Comparison of ENCODE assay signal across 17 cellular contexts in genomic region chr20:35316086-35316485, GRCh38. TPM values are rescaled to one million over a fixed set of nuclear protein-coding genes. Genes with fewer than 3 reads are reported as not detected.
DNase-seq lines count a peak whose midpoint lies in the region; ATAC-seq, FAIRE-seq and TF ChIP-seq lines count a peak whose summit lies in the region.
"Had no signal": no experiment of that assay in that cellular context is flagged by ENCODE, and none has a peak within 500 bp of the region (broad histone marks: within the 10 kb centered on the region; RNA-seq: fewer than 3 reads in every experiment).

No MANE protein-coding gene starts in this region.

- H3K27me3 Mint-ChIP-seq in GM23338 (ENCODE audit: insufficient read depth, low read depth, poor library complexity), result peaks cover 5% of the 10 kb centered on the region
- H3K27me3 Mint-ChIP-seq in natural killer cell treated with Interleukin-12 subunit alpha and Interleukin-12 subunit beta and Interleukin-15 and Interleukin-18, amount 100 ng/mL, for 72 hours, result no peaks in the 10 kb centered on the region

- in situ Hi-C loops in Panc1 (cut with HindIII; ENCODE audit: low pct_unique_long_range_greater_than_20kb, low sequenced_read_pairs), result no loop called here

- H3K27ac Mint-ChIP-seq in GM23338, result peak overlapping the region; percentile 45; the same call in 1 of the 2 replicates
- peak overlapping the region; percentile 63 to 92 for H3K27ac Mint-ChIP-seq in natural killer cell treated with Interleukin-12 subunit alpha and Interleukin-12 subunit beta and Interleukin-15 and Interleukin-18, amount 100 ng/mL, for 72 hours
- H3K27ac Mint-ChIP-seq: neural progenitor cell had no signal

- H4K91ac ChIP-seq in H1 (replicated peaks; ENCODE audit: insufficient read length, low read length), result no peak overlapping the region

- H2BK20ac ChIP-seq in H1 (ENCODE audit: low read length), result no peak overlapping the region

- H3K79me2 ChIP-seq in GM23338 (replicated peaks; ENCODE audit: insufficient read depth) (no peaks in the 10 kb centered on the region), H1 (ENCODE audit: control insufficient read depth in 1 of 2, insufficient read depth in 2 of 2, low read length in 2 of 2) (no peaks in the 10 kb centered on the region)

- H2BK120ac ChIP-seq in H1 (replicated peaks; ENCODE audit: low read depth, low read length), result no peak overlapping the region

- H3K27me3 ChIP-seq in GM23338 (ENCODE audit: insufficient read depth), result no peaks in the 10 kb centered on the region
- H3K27me3 ChIP-seq in Panc1 (ENCODE audit: control insufficient read depth, insufficient read depth, low read length), result no peaks in the 10 kb centered on the region
- H3K27me3 ChIP-seq in H1 (replicated peaks in 1 of 4; ENCODE audit: control insufficient read depth in 3 of 4, extremely low read depth in 1 of 4, insufficient read depth in 3 of 4, low read length in 3 of 4), result no peaks in the 10 kb centered on the region; a peak in 2 of 7 replicates
- H3K27me3 ChIP-seq: BLaER1, neural progenitor cell had no signal

- H3K4me3 Mint-ChIP-seq in GM23338, result no peak overlapping the region
- no peak overlapping the region for H3K4me3 Mint-ChIP-seq in natural killer cell treated with Interleukin-12 subunit alpha and Interleukin-12 subunit beta and Interleukin-15 and Interleukin-18, amount 100 ng/mL, for 72 hours
- H3K4me3 Mint-ChIP-seq: neural progenitor cell had no signal

- H3K9ac ChIP-seq in H1 (replicated peaks in 1 of 4; ENCODE audit: extremely low read depth in 1 of 4, low read depth in 3 of 4, low read length in 3 of 4), result no peak overlapping the region
- H3K9ac ChIP-seq: BLaER1, neural progenitor cell had no signal

- intact Hi-C loops in Panc1 (cut with micrococcal nuclease; ENCODE audit: unreplicated experiment), result no loop called here

- H3K4me1 Mint-ChIP-seq in GM23338, result peaks cover 48% of the 10 kb centered on the region
- peaks cover 34 to 35% of the 10 kb centered on the region in 2 donors for H3K4me1 Mint-ChIP-seq in natural killer cell treated with Interleukin-12 subunit alpha and Interleukin-12 subunit beta and Interleukin-15 and Interleukin-18, amount 100 ng/mL, for 72 hours (ENCODE audit: low read depth in 2 of 2)
- H3K4me1 Mint-ChIP-seq: neural progenitor cell had no signal

- no peaks in the 10 kb centered on the region; the same call in 2 of the 3 replicates for H3K9me3 Mint-ChIP-seq in GM23338
- H3K9me3 Mint-ChIP-seq in natural killer cell treated with Interleukin-12 subunit alpha and Interleukin-12 subunit beta and Interleukin-15 and Interleukin-18, amount 100 ng/mL, for 72 hours, result no peaks in the 10 kb centered on the region
- H3K9me3 Mint-ChIP-seq: neural progenitor cell had no signal

- H3K56ac ChIP-seq in H1 (replicated peaks; ENCODE audit: insufficient read length, low read depth, low read length), result no peak overlapping the region

- POLR2A ChIA-PET in Panc1 (lab: Charles Lee) (no interaction called here), H1 (lab: Charles Lee; ENCODE audit: partially characterized antibody) (no interaction called here)

- H3K23ac ChIP-seq in H1 (ENCODE audit: insufficient read length), result no peak overlapping the region

- H3K9me3 ChIP-seq in Panc1 (ENCODE audit: control insufficient read depth, insufficient read depth, low read depth, low read length) (no peaks in the 10 kb centered on the region), H1 (ENCODE audit: insufficient read depth in 2 of 2, low read depth in 1 of 2, low read length in 1 of 2) (no peaks in the 10 kb centered on the region)
- H3K9me3 ChIP-seq: BLaER1, thoracic aorta had no signal

- no peak overlapping the region for H3K4ac ChIP-seq in H1 (replicated peaks; ENCODE audit: insufficient read length, low read depth, low read length)

- no TSS peak for BruUV-seq in Panc1 (replicated peaks; lab: Mats Ljungman, UMichigan)

- no peak overlapping the region for H2BK12ac ChIP-seq in H1 (ENCODE audit: low read depth, low read length)

- no peak overlapping the region for H2AFZ ChIP-seq in GM23338
- no peak overlapping the region for H2AFZ ChIP-seq in H1 (ENCODE audit: low read length)
- H2AFZ ChIP-seq: neural progenitor cell had no signal

- H3K36me3 ChIP-seq in GM23338 (ENCODE audit: insufficient read depth) (no peaks in the 10 kb centered on the region), Panc1 (ENCODE audit: control insufficient read depth, insufficient read depth, low read length) (no peaks in the 10 kb centered on the region), H1 (ENCODE audit: control insufficient read depth in 2 of 4, insufficient read depth in 4 of 4, low read length in 3 of 4) (peaks cover 0 to 4% (median 0%) of the 10 kb centered on the region in 4 experiments; a peak in 1 of 8 replicates)
- H3K36me3 ChIP-seq: neural progenitor cell, thoracic aorta had no signal

- FAIRE-seq in H1 (lab: Jason Lieb, UNC), result no peak

- DNase-seq in GM23338 (ENCODE audit: low spot score), result no peak
- DNase-seq in Panc1 (ENCODE audit: low read depth, low spot score), result no peak
- no peak for DNase-seq in H1 (ENCODE audit: low read depth in 1 of 2, low spot score in 2 of 2)
- DNase-seq in natural killer cell treated with Interleukin-12 subunit alpha and Interleukin-12 subunit beta and Interleukin-15 and Interleukin-18, amount 100 ng/mL, for 72 hours (ENCODE audit: low spot score), result no peak
- DNase-seq: activated CD4-positive, alpha-beta T cell treated with anti-CD3 and anti-CD28 coated beads, Interleukin-2, amount 50 U/mL, for 1 hour; kidney glomerular epithelial cell; MV-4-11; NCI-H187; NCI-H226 had no signal

- H3K4me3 ChIP-seq in GM23338 (no peak overlapping the region), Panc1 (ENCODE audit: low read depth in 2 of 2, low read length in 2 of 2) (no peak overlapping the region), H1 (ENCODE audit: extremely low read depth in 1 of 4, insufficient read depth in 2 of 4, low read depth in 3 of 4, low read length in 4 of 4) (no peak overlapping the region)
- H3K4me3 ChIP-seq: BLaER1, neural progenitor cell, thoracic aorta had no signal

- H3K9me2 ChIP-seq in GM23338 (ENCODE audit: insufficient read depth), result no peaks in the 10 kb centered on the region

- no peak overlapping the region for H3K4me2 ChIP-seq in GM23338
- no peak overlapping the region for H3K4me2 ChIP-seq in H1 (ENCODE audit: insufficient read depth in 1 of 2, low read depth in 2 of 2, low read length in 2 of 2)
- H3K4me2 ChIP-seq: BLaER1, neural progenitor cell had no signal

- no peak for TF ChIP-seq EP300 in H1 (IDR thresholded peaks at IDR 0.05; ENCODE audit: borderline replicate concordance in 1 of 2, low read depth in 2 of 2, low read length in 2 of 2)

- H2BK5ac ChIP-seq in H1 (ENCODE audit: low read depth, low read length), result 0 out of 2 replicates have a peak overlapping the region, but pooled peaks have one; percentile 1

- no peak for ATAC-seq in GM23338
- ATAC-seq in Panc1, result no peak
- peak in 1 of 2 donors; percentile 42 for ATAC-seq in natural killer cell treated with Interleukin-12 subunit alpha and Interleukin-12 subunit beta and Interleukin-15 and Interleukin-18, amount 100 ng/mL, for 72 hours
- ATAC-seq in HG03097 (IDR thresholded peaks at IDR 0.05; ENCODE audit: low FRiP score, unreplicated experiment), result no peak
- ATAC-seq in GM19455 (IDR thresholded peaks at IDR 0.05; ENCODE audit: unreplicated experiment), result no peak
- no peak for ATAC-seq in HG03469 (IDR thresholded peaks at IDR 0.05; ENCODE audit: unreplicated experiment)

- no peaks in the 10 kb centered on the region for H3F3A ChIP-seq in GM23338 (replicated peaks; ENCODE audit: low read depth)

- H2AK5ac ChIP-seq in H1 (ENCODE audit: low read depth, low read length), result no peak overlapping the region

- H3K79me1 ChIP-seq in H1 (ENCODE audit: low read depth, low read length), result no peaks in the 10 kb centered on the region; the same call in 1 of the 2 replicates

- no peak overlapping the region for H4K8ac ChIP-seq in H1 (ENCODE audit: extremely low read depth, insufficient read depth, low read length)

- no peak overlapping the region for H2BK15ac ChIP-seq in H1 (ENCODE audit: low read length)

- no peaks in the 10 kb centered on the region for H3K23me2 ChIP-seq in H1 (ENCODE audit: low read depth, low read length)

- H3K27ac ChIP-seq in GM23338 (ENCODE audit: low read depth) (no peak overlapping the region), Panc1 (ENCODE audit: low read length) (peak overlapping the region; percentile 71), H1 (ENCODE audit: low read depth, low read length) (no peak overlapping the region)
- H3K27ac ChIP-seq: BLaER1, neural progenitor cell, thoracic aorta had no signal

- H3K36me3 Mint-ChIP-seq in GM23338 (ENCODE audit: low read depth), result peaks cover 4% of the 10 kb centered on the region; the same call in 1 of the 3 replicates
- H3K36me3 Mint-ChIP-seq in natural killer cell treated with Interleukin-12 subunit alpha and Interleukin-12 subunit beta and Interleukin-15 and Interleukin-18, amount 100 ng/mL, for 72 hours, result peaks cover 6% of the 10 kb centered on the region

- CTCF ChIA-PET in Panc1 (lab: Charles Lee), result no interaction called here
- CTCF ChIA-PET in H1 (lab: Charles Lee; ENCODE audit: partially characterized antibody), result interaction anchor here (0.6 to 7.3 kb wide), 3 partner anchors 9 to 421 kb away, joined by 4 to 106 read pairs (median 13); no protein-coding TSS in a partner anchor

- no peak overlapping the region for H4K5ac ChIP-seq in H1 (ENCODE audit: insufficient read length, low read depth, low read length)

- H3K18ac ChIP-seq in H1 (ENCODE audit: extremely low read depth, low read length), result no peak overlapping the region

- H3K4me1 ChIP-seq in GM23338 (ENCODE audit: insufficient read depth) (peaks cover 26% of the 10 kb centered on the region), Panc1 (ENCODE audit: control insufficient read depth, insufficient read depth, low read length) (peaks cover 53% of the 10 kb centered on the region), H1 (replicated peaks in 1 of 4; ENCODE audit: control insufficient read depth in 3 of 4, insufficient read depth in 4 of 4, low read length in 3 of 4) (peaks cover 3 to 15% (median 10%) of the 10 kb centered on the region in 4 experiments; a peak in 6 of 7 replicates)
- H3K4me1 ChIP-seq: BLaER1, neural progenitor cell had no signal

- H4K20me1 ChIP-seq in GM23338 (replicated peaks; ENCODE audit: insufficient read depth) (no peaks in the 10 kb centered on the region), H1 (replicated peaks in 1 of 2; ENCODE audit: control insufficient read depth in 1 of 2, insufficient read depth in 2 of 2, low read length in 2 of 2) (peaks cover 1% of the 10 kb centered on the region in 2 experiments)
- H4K20me1 ChIP-seq: BLaER1 had no signal

- no peak for TF ChIP-seq CTCF in GM23338 (conservative IDR thresholded peaks at IDR 0.05; ENCODE audit: low read depth in 2 of 2)
- no peak for TF ChIP-seq CTCF in Panc1 (IDR thresholded peaks at IDR 0.05)
- TF ChIP-seq CTCF in H1 (IDR thresholded peaks at IDR 0.05; ENCODE audit: control extremely low read depth in 1 of 3, insufficient read depth in 1 of 3, low read depth in 1 of 3, low read length in 3 of 3), result no peak

- no peak overlapping the region for H3K14ac ChIP-seq in H1 (ENCODE audit: insufficient read length)

- no peak for TF ChIP-seq POLR2A in H1 (IDR thresholded peaks at IDR 0.05; ENCODE audit: control extremely low read depth in 1 of 2, low read depth in 2 of 2, low read length in 2 of 2)

- 95% methylated on average over 2 of the region's 2 CpGs; no CpG with 5 or more reads in 1 of the 2 experiments for WGBS in H1 (ENCODE audit: extremely low coverage in 1 of 2, insufficient coverage in 1 of 2, insufficient read length in 1 of 2, insufficient replicate concordance in 2 of 2, low coverage in 1 of 2, low lambda C conversion rate in 2 of 2, missing lambda C conversion rate in 1 of 2), 2 experiments

- TF ChIP-seq RAD21 in H1 (IDR thresholded peaks at IDR 0.05 in 1 of 2, conservative IDR thresholded peaks at IDR 0.05 in 1 of 2; ENCODE audit: low read depth in 2 of 2, low read length in 2 of 2), result no peak

RNA-seq across cellular contexts. Expression of gene FAM83C, which starts 23.9 kb away (rescaled TPM):
- total RNA-seq in GM23338 (2014; rRNA removed; shearing (Covaris generic)), result 0.10 TPM in 1 of 2 replicates, not detected in the other
- not detected in 2 replicates for polyA plus RNA-seq in GM23338 (2016; fragmentation: Nextera tagmentation; extraction: Ambion mirVana)
- not detected for total RNA-seq in Panc1 (2021; ENCODE audit: unreplicated experiment)
- polyA plus RNA-seq in Panc1 (2012; ENCODE audit: insufficient read length), result not detected
- total RNA-seq in H1 (2021; fragmentation: NEBNext Ultra II Directional; extraction: Animal tissue kit (Norgen Biotek cat#: 25700)), result not detected in 2 replicates
- not detected in 2 replicates for polyA plus RNA-seq in H1 (2011; rRNA removed)
- 0.03 TPM for polyA plus RNA-seq in H1 (2011; cell fraction: cytosol; rRNA removed)
- not detected for polyA plus RNA-seq in H1 (2011; cell fraction: nucleus; rRNA removed)
- polyA plus RNA-seq in H1 (2012, experiment 1 of 2), result 0.05 TPM in 2 of 4 replicates, not detected in the others
- not detected for polyA plus RNA-seq in H1 (2012, experiment 2 of 2)
- 0.02 TPM for polyA plus RNA-seq in H1 (2013, experiment 1 of 2)
- polyA plus RNA-seq in H1 (2013, experiment 2 of 2), result 0.02 TPM
- polyA minus RNA-seq in H1 (2011; rRNA and poly(A)+ RNA removed), result not detected in 2 replicates
- not detected for polyA minus RNA-seq in H1 (2011; cell fraction: cytosol; rRNA and poly(A)+ RNA removed)
- polyA minus RNA-seq in H1 (2011; cell fraction: nucleus; rRNA and poly(A)+ RNA removed), result not detected
- under 1 TPM in 1 of 2 donors, not detected in 1; 0.10 TPM for total RNA-seq in natural killer cell treated with Interleukin-12 subunit alpha and Interleukin-12 subunit beta and Interleukin-15 and Interleukin-18, amount 100 ng/mL, for 72 hours
- total RNA-seq: cerebellum, fibroblast of villous mesenchyme, thoracic aorta had no signal

RNA-seq across cellular contexts. Expression of gene EIF6, which starts 31.5 kb away (rescaled TPM):
- 149 and 152 TPM in 2 replicates for total RNA-seq in GM23338 (2014; rRNA removed; shearing (Covaris generic))
- 215 and 220 TPM in 2 replicates for polyA plus RNA-seq in GM23338 (2016; fragmentation: Nextera tagmentation; extraction: Ambion mirVana)
- total RNA-seq in Panc1 (2021; ENCODE audit: unreplicated experiment), result 258 TPM
- polyA plus RNA-seq in Panc1 (2012; ENCODE audit: insufficient read length), result 285 TPM
- total RNA-seq in H1 (2021; fragmentation: NEBNext Ultra II Directional; extraction: Animal tissue kit (Norgen Biotek cat#: 25700)), result 183 and 184 TPM in 2 replicates
- polyA plus RNA-seq in H1 (2011; rRNA removed), result 319 and 374 TPM in 2 replicates
- polyA plus RNA-seq in H1 (2011; cell fraction: cytosol; rRNA removed), result 267 TPM
- polyA plus RNA-seq in H1 (2011; cell fraction: nucleus; rRNA removed), result 359 TPM
- polyA plus RNA-seq in H1 (2012, experiment 1 of 2), result 166 to 215 TPM (median 195 TPM) in 4 replicates
- 307 TPM for polyA plus RNA-seq in H1 (2012, experiment 2 of 2)
- 104 TPM for polyA plus RNA-seq in H1 (2013, experiment 1 of 2)
- polyA plus RNA-seq in H1 (2013, experiment 2 of 2), result 109 TPM
- 168 and 184 TPM in 2 replicates for polyA minus RNA-seq in H1 (2011; rRNA and poly(A)+ RNA removed)
- 74.5 TPM for polyA minus RNA-seq in H1 (2011; cell fraction: cytosol; rRNA and poly(A)+ RNA removed)
- polyA minus RNA-seq in H1 (2011; cell fraction: nucleus; rRNA and poly(A)+ RNA removed), result 56.0 TPM
- 100 to 1,000 TPM; 154 to 233 TPM for total RNA-seq in natural killer cell treated with Interleukin-12 subunit alpha and Interleukin-12 subunit beta and Interleukin-15 and Interleukin-18, amount 100 ng/mL, for 72 hours

RNA-seq across cellular contexts. Expression of gene MMP24OS, which starts 38.2 kb away (rescaled TPM):
- 10.5 and 14.6 TPM in 2 replicates for total RNA-seq in GM23338 (2014; rRNA removed; shearing (Covaris generic))
- polyA plus RNA-seq in GM23338 (2016; fragmentation: Nextera tagmentation; extraction: Ambion mirVana) (25.4 and 31.6 TPM in 2 replicates), H1 (2011; rRNA removed) (21.3 and 44.4 TPM in 2 replicates)
- 83.8 TPM for total RNA-seq in Panc1 (2021; ENCODE audit: unreplicated experiment)
- 178 TPM for polyA plus RNA-seq in Panc1 (2012; ENCODE audit: insufficient read length)
- 19.0 and 22.2 TPM in 2 replicates for total RNA-seq in H1 (2021; fragmentation: NEBNext Ultra II Directional; extraction: Animal tissue kit (Norgen Biotek cat#: 25700))
- 20.6 TPM for polyA plus RNA-seq in H1 (2011; cell fraction: cytosol; rRNA removed)
- 45.3 TPM for polyA plus RNA-seq in H1 (2011; cell fraction: nucleus; rRNA removed)
- 21.1 to 31.1 TPM (median 25.0 TPM) in 4 replicates for polyA plus RNA-seq in H1 (2012, experiment 1 of 2)
- 23.1 TPM for polyA plus RNA-seq in H1 (2012, experiment 2 of 2)
- 19.5 TPM for polyA plus RNA-seq in H1 (2013, experiment 1 of 2)
- polyA plus RNA-seq in H1 (2013, experiment 2 of 2), result 17.8 TPM
- 5.5 and 9.3 TPM in 2 replicates for polyA minus RNA-seq in H1 (2011; rRNA and poly(A)+ RNA removed)
- 18.9 TPM for polyA minus RNA-seq in H1 (2011; cell fraction: cytosol; rRNA and poly(A)+ RNA removed)
- 27.2 TPM for polyA minus RNA-seq in H1 (2011; cell fraction: nucleus; rRNA and poly(A)+ RNA removed)
- 10 to 100 TPM; 35.6 to 51.2 TPM for total RNA-seq in natural killer cell treated with Interleukin-12 subunit alpha and Interleukin-12 subunit beta and Interleukin-15 and Interleukin-18, amount 100 ng/mL, for 72 hours
